In the genomic region with DNA sequence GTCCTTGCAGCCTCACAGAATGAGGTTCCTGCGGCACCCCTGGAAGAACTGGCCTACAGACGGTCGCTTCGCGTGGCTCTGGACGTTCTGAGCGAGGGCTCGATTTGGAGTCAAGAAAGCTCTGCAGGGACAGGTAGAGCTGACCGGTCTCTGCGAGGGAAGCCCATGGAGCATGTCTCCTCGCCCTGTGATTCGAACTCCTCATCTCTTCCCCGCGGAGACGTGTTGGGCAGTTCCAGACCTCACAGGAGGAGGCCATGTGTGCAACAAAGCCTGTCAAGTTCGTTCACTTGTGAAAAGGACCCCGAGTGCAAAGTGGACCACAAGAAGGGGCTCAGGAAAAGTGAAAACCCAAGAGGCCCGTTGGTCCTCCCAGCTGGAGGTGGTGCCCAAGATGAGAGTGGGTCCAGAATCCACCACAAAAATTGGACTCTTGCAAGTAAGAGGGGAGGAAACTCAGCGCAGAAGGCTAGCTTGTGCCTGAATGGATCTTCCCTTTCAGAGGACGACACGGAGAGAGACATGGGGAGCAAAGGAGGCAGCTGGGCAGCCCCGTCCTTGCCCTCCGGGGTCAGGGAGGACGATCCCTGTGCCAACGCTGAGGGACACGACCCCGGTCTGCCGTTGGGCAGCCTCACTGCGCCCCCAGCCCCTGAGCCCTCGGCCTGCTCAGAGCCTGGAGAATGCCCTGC, we compare ENCODE assay signal across 9 cellular contexts. TPM values are rescaled to one million over a fixed set of nuclear protein-coding genes. Genes with fewer than 3 reads are reported as not detected.
A peak's percentile ranks its signal among the peaks of the same experiment; 100 is the strongest.
DNase-seq lines count a peak whose midpoint lies in the region; ATAC-seq, FAIRE-seq and TF ChIP-seq lines count a peak whose summit lies in the region.
"Had no signal": no experiment of that assay in that cellular context is flagged by ENCODE, and none has a peak within 500 bp of the region (broad histone marks: within the 10 kb centered on the region; RNA-seq: fewer than 3 reads in every experiment).

No MANE protein-coding gene starts in this region.

- H3K27ac ChIP-seq in HUES48 (ENCODE audit: low read depth, low read length) (peak overlapping the region; percentile 16), mammary epithelial cell (ENCODE audit: insufficient read depth, low read depth, low read length) (no peak overlapping the region), mucosa of rectum (ENCODE audit: low read depth in 2 of 2, low read length in 2 of 2) (peak overlapping the region; percentile 6 to 40), temporal lobe (ENCODE audit: low read depth, low read length) (peak overlapping the region; percentile 81)

- H3K27me3 ChIP-seq in HUES48 (ENCODE audit: control insufficient read depth, insufficient read depth, low read length): no peaks in the 10 kb centered on the region
- H3K27me3 ChIP-seq in mammary epithelial cell (ENCODE audit: insufficient read depth, low read length): no peaks in the 10 kb centered on the region
- no peaks in the 10 kb centered on the region for H3K27me3 ChIP-seq in mucosa of rectum (ENCODE audit: control insufficient read depth in 2 of 2, insufficient read depth in 2 of 2, low read length in 2 of 2)

- no peak for FAIRE-seq in frontal cortex (lab: Jason Lieb, UNC)

- no TSS peak for BruUV-seq in mammary epithelial cell (replicated peaks; lab: Mats Ljungman, UMichigan)

- H3K9me3 ChIP-seq in HUES48 (ENCODE audit: control insufficient read depth, insufficient read depth, low read length) (no peaks in the 10 kb centered on the region), mammary epithelial cell (replicated peaks; ENCODE audit: insufficient read depth, low read length) (no peaks in the 10 kb centered on the region), mucosa of rectum (ENCODE audit: control insufficient read depth in 2 of 2, low read length in 2 of 2) (no peaks in the 10 kb centered on the region)

- no peak for ATAC-seq in HG02759 (IDR thresholded peaks at IDR 0.05; ENCODE audit: unreplicated experiment)

- 79% methylated on average over 15 of the region's 30 CpGs for WGBS in mammary epithelial cell (ENCODE audit: low coverage, missing lambda C conversion rate)

- H3K9ac ChIP-seq in HUES48 (ENCODE audit: low read depth, low read length) (no peak overlapping the region), mammary epithelial cell (ENCODE audit: insufficient read depth, low read length) (no peak overlapping the region), mucosa of rectum (ENCODE audit: low read depth in 1 of 2, low read length in 2 of 2) (no peak overlapping the region)

- peak overlapping the region; percentile 43 for H2AFZ ChIP-seq in mammary epithelial cell (ENCODE audit: low read depth, low read length)

- peaks cover 54% of the 10 kb centered on the region for H3K4me1 ChIP-seq in HUES48 (ENCODE audit: control insufficient read depth, insufficient read depth, low read length)
- H3K4me1 ChIP-seq in mammary epithelial cell (ENCODE audit: insufficient read depth, low read length): peaks cover 19% of the 10 kb centered on the region
- peaks cover 10 to 22% of the 10 kb centered on the region in 2 donors for H3K4me1 ChIP-seq in mucosa of rectum (ENCODE audit: control insufficient read depth in 2 of 2, insufficient read depth in 2 of 2, low read length in 2 of 2)

- H3K79me2 ChIP-seq in mammary epithelial cell (ENCODE audit: insufficient read depth, low read length): peaks cover 9% of the 10 kb centered on the region

- H3K4me3 ChIP-seq in HUES48 (ENCODE audit: low read depth, low read length) (no peak overlapping the region), mammary epithelial cell (replicated peaks in 1 of 3; ENCODE audit: insufficient read depth in 1 of 3, low read depth in 2 of 3, low read length in 3 of 3) (no peak overlapping the region), mucosa of rectum (ENCODE audit: low read length in 2 of 2) (no peak overlapping the region)

- dilution Hi-C loops in mammary epithelial cell (cut with HindIII; ENCODE audit: low sequenced_read_pairs): no loop called here

- DNase-seq in mammary epithelial cell: no peak
- DNase-seq in ecto neural progenitor cell (ENCODE audit: low spot score): no peak
- no peak for DNase-seq in activated CD4-positive, alpha-beta T cell treated with anti-CD3 and anti-CD28 coated beads for 1 hour
- no peak for DNase-seq in frontal cortex (ENCODE audit: low spot score in 2 of 2)
- DNase-seq: NCI-H1436 treated with DMSO at 0.1 percent for 48 hours had no signal

- H4K20me1 ChIP-seq in mammary epithelial cell (ENCODE audit: insufficient read depth, low read length): no peaks in the 10 kb centered on the region

- peaks cover 77% of the 10 kb centered on the region for H3K36me3 ChIP-seq in HUES48 (ENCODE audit: control insufficient read depth, insufficient read depth, low read length)
- H3K36me3 ChIP-seq in mammary epithelial cell (ENCODE audit: insufficient read depth, low read length): peaks cover 11% of the 10 kb centered on the region
- peaks cover 35 to 42% of the 10 kb centered on the region in 2 donors for H3K36me3 ChIP-seq in mucosa of rectum (ENCODE audit: control insufficient read depth in 2 of 2, insufficient read depth in 2 of 2, low read length in 2 of 2)

- peak overlapping the region; percentile 72 for H3K4me2 ChIP-seq in mammary epithelial cell (ENCODE audit: insufficient read depth, low read depth, low read length)

- TF ChIP-seq CTCF in mammary epithelial cell (conservative IDR thresholded peaks at IDR 0.05 in 1 of 2, IDR thresholded peaks at IDR 0.05 in 1 of 2; ENCODE audit: extremely low read depth in 1 of 2, insufficient read depth in 1 of 2, low read depth in 1 of 2, low read length in 2 of 2): no peak

- intact Hi-C loops in mammary epithelial cell (cut with micrococcal nuclease): loop anchor here (5.0 kb wide), 1 partner anchor 83 kb away; a partner anchor contains a TSS

- in situ Hi-C loops in mammary epithelial cell (cut with MboI; ENCODE audit: low sequenced_read_pairs in 2 of 2): no loop called here

- CTCF ChIA-PET in mammary epithelial cell (lab: Charles Lee; ENCODE audit: low non-redundant PET): no interaction called here

RNA-seq across cellular contexts. Expression of a gene that starts 23.4 kb away (rescaled TPM):
- 10 to 100 TPM; 34.3 to 73.6 TPM for total RNA-seq in mammary epithelial cell
- polyA plus RNA-seq in mammary epithelial cell: 61.1 TPM
- polyA minus RNA-seq in mammary epithelial cell: 11.9 TPM
- 21.4 TPM for total RNA-seq in temporal lobe
- 27.7 TPM for total RNA-seq in frontal cortex

RNA-seq across cellular contexts. Expression of a gene that starts 41.1 kb away (rescaled TPM):
- total RNA-seq in mammary epithelial cell (10 to 100 TPM in 1 of 2 donors, 1 to 10 TPM in 1; 4.2 to 19.5 TPM), temporal lobe (10.3 TPM), frontal cortex (15.5 TPM)
- polyA plus RNA-seq in mammary epithelial cell: 8.0 TPM
- polyA minus RNA-seq in mammary epithelial cell: not detected

RNA-seq across cellular contexts. Expression of a gene that starts 47.1 kb away (rescaled TPM):
- total RNA-seq in mammary epithelial cell (100 to 1,000 TPM in 1 of 2 donors, 10 to 100 TPM in 1; 32.8 to 163 TPM), temporal lobe (25.8 TPM), frontal cortex (43.6 TPM)
- polyA plus RNA-seq in mammary epithelial cell: 56.3 TPM
- 238 TPM for polyA minus RNA-seq in mammary epithelial cell
